In genomic region chr7:93623816-93624215, GRCh38 we compare ENCODE assay signal across 12 cellular contexts. TPM values are rescaled to one million over a fixed set of nuclear protein-coding genes. Genes with fewer than 3 reads are reported as not detected.
"Had no signal": no experiment of that assay in that cellular context is flagged by ENCODE, and none has a peak within 500 bp of the region (broad histone marks: within the 10 kb centered on the region; RNA-seq: fewer than 3 reads in every experiment).

No MANE protein-coding gene starts in this region.

- H3K4me1 ChIP-seq: HAP-1 had no signal

- H3K4me3 ChIP-seq: GM23248, GM23338, HAP-1 had no signal

- FAIRE-seq: H1, H54 had no signal

- H3K27ac ChIP-seq: GM23248 had no signal

- ATAC-seq: GM23338, HCT116 had no signal

- DNase-seq: GM23248, GOT3, H7, H9, HCEC 1CT, HFFc6 had no signal

- H3K36me3 ChIP-seq: HAP-1 had no signal

- H3K9ac ChIP-seq: GM23248 had no signal

- H3K9me3 ChIP-seq: HAP-1 had no signal

- H2AFZ ChIP-seq: GM23248, GM23338 had no signal

- H3K4me2 ChIP-seq: GM23338 had no signal

RNA-seq across cellular contexts. Expression of gene CALCR, which starts 49.3 kb away (rescaled TPM):
- total RNA-seq: GM23248, H4, HFFc6 had no signal
- polyA plus RNA-seq: GM23248 had no signal
